In the genomic region with DNA sequence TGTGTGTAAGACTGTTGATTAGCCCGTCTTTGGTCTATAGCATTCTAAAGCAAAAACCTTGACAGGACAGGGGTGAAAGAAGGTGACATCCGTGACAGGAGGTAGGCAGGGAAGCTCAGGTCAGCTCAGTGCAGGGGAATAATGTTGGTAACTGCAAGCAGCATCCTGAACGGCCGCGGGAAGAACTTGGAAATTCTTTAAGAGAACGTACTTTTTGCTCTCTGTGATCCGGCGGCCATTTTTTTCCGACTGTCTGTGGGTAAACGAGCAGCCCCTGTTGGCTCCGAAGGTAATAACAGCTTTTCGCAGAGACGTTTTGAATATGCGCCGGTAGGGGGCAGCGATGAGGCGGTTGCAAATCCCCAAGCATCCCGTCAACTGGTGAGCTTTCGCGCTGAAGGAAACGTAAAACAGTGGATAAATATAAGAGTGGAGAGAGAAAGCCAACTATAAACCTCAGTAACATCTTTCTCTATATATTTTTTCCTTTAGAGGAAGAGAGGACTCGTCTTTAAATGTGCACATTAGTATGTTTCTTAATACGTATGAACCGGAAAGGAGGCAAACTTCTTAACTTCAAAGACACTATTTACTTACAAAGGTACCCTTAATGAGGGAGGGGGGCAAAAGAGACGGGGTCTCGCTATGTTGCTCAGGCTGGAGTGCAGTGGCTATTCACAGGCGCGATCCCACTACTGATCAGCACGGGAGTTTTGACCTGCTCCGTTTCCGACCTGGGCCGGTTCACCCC, we compare ENCODE assay signal across 7 cellular contexts. TPM values are rescaled to one million over a fixed set of nuclear protein-coding genes. Genes with fewer than 3 reads are reported as not detected.
DNase-seq lines count a peak whose midpoint lies in the region; ATAC-seq and TF ChIP-seq lines count a peak whose summit lies in the region.

No MANE protein-coding gene starts in this region.

- no peak overlapping the region for H3K27ac Mint-ChIP-seq in chondrocyte (ENCODE audit: unreplicated experiment)

- H3K4me3 Mint-ChIP-seq in chondrocyte (ENCODE audit: unreplicated experiment) = no peak overlapping the region

- peak; percentile 100 for TF ChIP-seq CTCF in chondrocyte (IDR thresholded peaks at IDR 0.05)

- no peaks in the 10 kb centered on the region for H3K9me3 Mint-ChIP-seq in chondrocyte (ENCODE audit: low read depth)

- H3K27me3 Mint-ChIP-seq in chondrocyte (ENCODE audit: low read depth) = no peaks in the 10 kb centered on the region

- H3K4me1 Mint-ChIP-seq in chondrocyte (ENCODE audit: low read depth) = peaks cover 26% of the 10 kb centered on the region

- ATAC-seq in GM18502 (IDR thresholded peaks at IDR 0.05; ENCODE audit: poor library complexity, unreplicated experiment) = peak; percentile 29
- ATAC-seq in HG03159 (IDR thresholded peaks at IDR 0.05; ENCODE audit: unreplicated experiment) = peak; percentile 27
- peak; percentile 43 to 53 for ATAC-seq in activated CD4-positive, CD25-positive, alpha-beta regulatory T cell treated with anti-CD3 and anti-CD28 coated beads, Interleukin-2, amount 50 U/mL, for 24 hours

- DNase-seq in NCI-H345 treated with DMSO at 0.1 percent for 48 hours (lab: John Stamatoyannopoulos, UW; ENCODE audit: unreplicated experiment) (peak; percentile 82), chondrocyte (ENCODE audit: low spot score) (no peak), kidney tubule cell (ENCODE audit: low spot score) (peak; percentile 91)
- DNase-seq in stimulated activated CD4-positive, alpha-beta T cell treated with anti-CD3 and anti-CD28 coated beads, Interleukin-15, amount 100 ng/mL, for 24 hours = peak; percentile 86

- H3K36me3 Mint-ChIP-seq in chondrocyte (ENCODE audit: low read depth) = no peaks in the 10 kb centered on the region

RNA-seq across cellular contexts. Expression of gene NEMF, which starts 9.5 kb away (rescaled TPM):
- 49.8 to 72.9 TPM (median 57.4 TPM) in 3 replicates for total RNA-seq in chondrocyte

RNA-seq across cellular contexts. Expression of gene ARF6, which starts 30.8 kb away (rescaled TPM):
- total RNA-seq in chondrocyte = 53.2 to 55.3 TPM (median 54.4 TPM) in 3 replicates
